Comparison of ENCODE assay signal across 1 cellular context in genomic region chr11:65506770-65507485, GRCh38.
TF ChIP-seq lines count a peak whose summit lies in the region.

No MANE protein-coding gene starts in this region.

TF ChIP-seq in K562, 482 proteins besides CTCF, POLR2A, EP300 and RAD21 (continued from another document and continues in another):
- peak; percentile 45; the same call in 1 of the 2 replicates for TF ChIP-seq CREB3L1 (IDR thresholded peaks at IDR 0.05; ENCODE audit: borderline replicate concordance, low read depth)
- peak; percentile 7 for TF ChIP-seq POU5F1 (IDR thresholded peaks at IDR 0.05; ENCODE audit: borderline replicate concordance, low read depth, low read length, partially characterized antibody)
- peak; percentile 24 for TF ChIP-seq RBM25 (IDR thresholded peaks at IDR 0.05; ENCODE audit: low read depth, low read length, severe bottlenecking)
- peak in 1 of 2 experiments; percentile 67; a peak in 2 of 4 replicates for TF ChIP-seq ZMIZ1 (IDR thresholded peaks at IDR 0.05; ENCODE audit: low read depth in 2 of 2, low read length in 2 of 2)
- 0 out of 2 replicates have a peak, but pooled peaks have one; percentile 28 for TF ChIP-seq FOXP1 (CRISPR knock-in tag; IDR thresholded peaks at IDR 0.05)
- TF ChIP-seq SLC30A9 (CRISPR knock-in tag; IDR thresholded peaks at IDR 0.05): no peak
- peak; percentile 99 for TF ChIP-seq SUPT5H (IDR thresholded peaks at IDR 0.05)
- no peak for TF ChIP-seq MAFG (tag; conservative IDR thresholded peaks at IDR 0.05)
- TF ChIP-seq ATF2 (CRISPR knock-in tag; IDR thresholded peaks at IDR 0.05): no peak
- peak; percentile 62; the same call in 1 of the 2 replicates for TF ChIP-seq MTA3 (IDR thresholded peaks at IDR 0.05; ENCODE audit: borderline replicate concordance)
- TF ChIP-seq TARDBP (IDR thresholded peaks at IDR 0.05): 0 out of 2 replicates have a peak, but pooled peaks have one; percentile 83
- TF ChIP-seq FOXP4 (CRISPR knock-in tag; IDR thresholded peaks at IDR 0.05; ENCODE audit: borderline replicate concordance): peak; percentile 55; the same call in 1 of the 2 replicates
- TF ChIP-seq U2AF2 (optimal IDR thresholded peaks at IDR 0.05; ENCODE audit: low read depth, low read length): no peak
- peak; percentile 67 to 99 for TF ChIP-seq BCLAF1 (IDR thresholded peaks at IDR 0.05; ENCODE audit: borderline replicate concordance in 1 of 2, control insufficient read depth in 1 of 2, low read depth in 2 of 2, low read length in 1 of 2)
- TF ChIP-seq CREBBP (IDR thresholded peaks at IDR 0.05; ENCODE audit: low read depth, low read length): no peak
- peak; percentile 10; the same call in 1 of the 2 replicates for TF ChIP-seq BMI1 (IDR thresholded peaks at IDR 0.05; ENCODE audit: low read length)
- no peak for TF ChIP-seq MCM2 (IDR thresholded peaks at IDR 0.05; ENCODE audit: low read depth)
- no peak for TF ChIP-seq ZNF449 (CRISPR knock-in tag; IDR thresholded peaks at IDR 0.05)
- no peak for TF ChIP-seq PTRF (tag; IDR thresholded peaks at IDR 0.05)
- no peak for TF ChIP-seq TSC22D4 (tag; IDR thresholded peaks at IDR 0.05)
- TF ChIP-seq EZH2 (IDR thresholded peaks at IDR 0.05; ENCODE audit: borderline replicate concordance, low read depth, low read length): peak; percentile 94
- peak; percentile 95 for TF ChIP-seq SMAD3 (CRISPR knock-in tag; conservative IDR thresholded peaks at IDR 0.05)
- no peak for TF ChIP-seq ZNF778 (CRISPR knock-in tag; IDR thresholded peaks at IDR 0.05)
- TF ChIP-seq MEF2D (tag; conservative IDR thresholded peaks at IDR 0.05; ENCODE audit: low read depth): peak; percentile 14
- TF ChIP-seq TFE3 (CRISPR knock-in tag; IDR thresholded peaks at IDR 0.05): peak; percentile 75
- peak; percentile 84 for TF ChIP-seq BHLHE40 (IDR thresholded peaks at IDR 0.05; ENCODE audit: low read length)
- no peak for TF ChIP-seq TFAM (CRISPR knock-in tag; conservative IDR thresholded peaks at IDR 0.05)
- no peak for TF ChIP-seq CHD1 (IDR thresholded peaks at IDR 0.05; ENCODE audit: low read length)
- peak; percentile 54 for TF ChIP-seq ESRRA (IDR thresholded peaks at IDR 0.05; ENCODE audit: borderline replicate concordance, low read depth)
- TF ChIP-seq JUNB (CRISPR knock-in tag; conservative IDR thresholded peaks at IDR 0.05): 0 out of 2 replicates have a peak, but pooled peaks have one; percentile 32
- TF ChIP-seq ZBED1 (IDR thresholded peaks at IDR 0.05): peak; percentile 97
- peak; percentile 93 for TF ChIP-seq CREB5 (CRISPR knock-in tag; IDR thresholded peaks at IDR 0.05)
- peak; percentile 24; the same call in 1 of the 2 replicates for TF ChIP-seq ZSCAN29 (IDR thresholded peaks at IDR 0.05)
- TF ChIP-seq ZNF274 (IDR thresholded peaks at IDR 0.05; ENCODE audit: borderline replicate concordance, low read depth, low read length): no peak; the same call in 1 of the 2 replicates
- TF ChIP-seq ZNF384 (IDR thresholded peaks at IDR 0.05; ENCODE audit: low read depth, low read length): peak; percentile 93
- TF ChIP-seq ETV5 (CRISPR knock-in tag; IDR thresholded peaks at IDR 0.05; ENCODE audit: low read depth): peak; percentile 70
- TF ChIP-seq SPI1 (IDR thresholded peaks at IDR 0.05; ENCODE audit: borderline replicate concordance, low read depth, low read length): no peak
- peak; percentile 48; the same call in 1 of the 2 replicates for TF ChIP-seq KLF13 (tag; IDR thresholded peaks at IDR 0.05; ENCODE audit: borderline replicate concordance, low read depth)
- TF ChIP-seq HNRNPLL (IDR thresholded peaks at IDR 0.05; ENCODE audit: low read depth, low read length, poor library complexity, severe bottlenecking): no peak
- peak; percentile 73; the same call in 1 of the 2 replicates for TF ChIP-seq FOXJ2 (tag; IDR thresholded peaks at IDR 0.05)
- peak; percentile 97 for TF ChIP-seq RFX7 (CRISPR knock-in tag; IDR thresholded peaks at IDR 0.05)
- peak; percentile 22; the same call in 1 of the 2 replicates for TF ChIP-seq SIN3B (IDR thresholded peaks at IDR 0.05; ENCODE audit: low read depth)
- peak; percentile 78; the same call in 1 of the 2 replicates for TF ChIP-seq MED1 (CRISPR knock-in tag; IDR thresholded peaks at IDR 0.05; ENCODE audit: borderline replicate concordance)
- TF ChIP-seq MTA2 (IDR thresholded peaks at IDR 0.05; ENCODE audit: low read depth): no peak
- TF ChIP-seq CSDE1 (IDR thresholded peaks at IDR 0.05): 0 out of 4 replicates have a peak, but pooled peaks of 1 of the 2 experiments have one; percentile 26
- no peak for TF ChIP-seq MCM7 (IDR thresholded peaks at IDR 0.05)
- peak in 1 of 2 experiments; percentile 90; a peak in 3 of 4 replicates for TF ChIP-seq NONO (IDR thresholded peaks at IDR 0.05; ENCODE audit: low read depth in 2 of 2, low read length in 1 of 2)
- no peak for TF ChIP-seq ZNF239 (CRISPR knock-in tag; IDR thresholded peaks at IDR 0.05)
- TF ChIP-seq POLR2AphosphoS5 (IDR thresholded peaks at IDR 0.05; ENCODE audit: control insufficient read depth, insufficient read depth, low read depth, low read length): peak; percentile 92
- TF ChIP-seq NR2C2 (CRISPR knock-in tag; IDR thresholded peaks at IDR 0.05): peak; percentile 60
- TF ChIP-seq NR2C2 (tag; IDR thresholded peaks at IDR 0.05): no peak
- TF ChIP-seq ZBTB34 (CRISPR knock-in tag; IDR thresholded peaks at IDR 0.05): peak; percentile 71
